19 cellular contexts compared by ENCODE assay signal in the genomic region with DNA sequence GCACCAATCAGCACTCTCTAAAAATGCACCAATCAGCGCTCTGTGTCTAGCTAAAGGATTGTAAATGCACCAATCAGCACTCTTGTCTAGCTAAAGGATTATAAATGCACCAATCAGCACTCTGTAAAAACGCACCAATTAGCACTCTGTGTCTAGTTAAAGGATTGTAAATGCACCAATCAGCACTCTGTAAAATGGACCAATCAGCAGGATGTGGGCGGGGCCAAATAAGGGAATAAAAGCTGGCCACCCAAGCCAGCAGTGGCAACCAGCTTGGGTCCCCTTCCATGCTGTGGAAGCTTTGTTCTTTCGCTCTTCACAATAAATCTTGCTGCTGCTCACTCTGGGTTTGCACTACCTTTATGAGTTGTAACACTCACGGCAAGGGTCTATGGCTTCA. TPM values are rescaled to one million over a fixed set of nuclear protein-coding genes. Genes with fewer than 3 reads are reported as not detected.
"Had no signal": no experiment of that assay in that cellular context is flagged by ENCODE, and none has a peak within 500 bp of the region (broad histone marks: within the 10 kb centered on the region; RNA-seq: fewer than 3 reads in every experiment).

No MANE protein-coding gene starts in this region.

RNA-seq across cellular contexts. Expression of gene CA6, which starts 47.2 kb away (rescaled TPM):
- total RNA-seq: activated B cell treated with CpG ODN at 0.5 μM for 24 hours, bronchial epithelial cell, endodermal cell, esophagus mucosa, left cardiac atrium, left ventricle myocardium superior, lung microvascular endothelial cell, mesenteric fat pad, mucosa of descending colon, myocyte, ovary, progenitor cell of endocrine pancreas, renal cortical epithelial cell, right lobe of liver, skeletal muscle tissue, subcutaneous adipose tissue, thoracic aorta, uterus had no signal
- polyA plus RNA-seq: keratinocyte, ovary had no signal
